Comparison of ENCODE assay signal across 2 cellular contexts in the genomic region with DNA sequence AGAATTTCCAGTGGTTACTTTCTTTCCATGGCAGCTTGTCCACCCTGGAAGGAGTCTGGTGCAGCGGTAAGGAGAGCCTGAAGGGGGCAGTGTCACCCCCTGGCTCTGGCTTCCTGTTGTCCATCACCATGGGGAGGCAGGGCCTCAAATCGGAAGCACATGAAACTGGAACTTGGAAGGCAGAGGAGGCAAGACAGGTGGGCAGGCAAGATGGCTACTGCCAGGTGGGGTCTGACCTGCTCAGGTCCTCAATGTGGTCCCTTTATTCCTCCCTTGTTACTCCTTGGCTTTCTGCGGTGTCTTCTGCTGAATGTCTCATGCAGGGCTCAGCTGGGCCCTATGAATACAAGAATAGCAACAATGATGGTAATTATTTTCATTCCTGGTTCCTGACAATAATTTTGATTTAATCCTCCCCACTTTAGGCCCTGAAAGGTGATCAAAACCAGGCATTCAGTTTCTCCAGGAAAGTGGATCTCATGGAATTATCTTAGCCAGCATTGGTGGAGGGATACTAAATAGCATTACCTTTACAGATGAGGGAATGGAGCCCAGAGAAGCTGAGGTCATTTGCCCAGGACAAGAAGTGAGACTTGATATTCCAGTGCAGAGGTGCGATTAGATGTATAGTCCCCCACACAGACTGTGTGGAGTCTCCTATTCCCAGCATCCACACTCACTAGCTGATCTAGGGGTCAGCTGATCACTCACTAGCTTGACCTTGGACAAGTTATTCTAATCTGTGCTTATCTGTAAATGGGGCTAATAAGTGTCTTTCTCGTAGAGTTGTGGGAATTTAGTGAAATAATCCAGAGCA.
TF ChIP-seq lines count a peak whose summit lies in the region.

No MANE protein-coding gene starts in this region.

TF ChIP-seq in K562, 482 proteins besides CTCF, POLR2A, EP300 and RAD21 (continues in another document):
- TF ChIP-seq L3MBTL2 (IDR thresholded peaks at IDR 0.05) = peak; percentile 62
- no peak for TF ChIP-seq ZKSCAN8 (CRISPR knock-in tag; IDR thresholded peaks at IDR 0.05)
- TF ChIP-seq RFX1 (IDR thresholded peaks at IDR 0.05) = peak; percentile 42
- peak; percentile 44; the same call in 1 of the 2 replicates for TF ChIP-seq SPI1 (IDR thresholded peaks at IDR 0.05; ENCODE audit: borderline replicate concordance, low read depth, low read length)
- no peak for TF ChIP-seq ZNF717 (CRISPR knock-in tag; IDR thresholded peaks at IDR 0.05)
- 0 out of 2 replicates have a peak, but pooled peaks have one; percentile 12 for TF ChIP-seq ZKSCAN1 (IDR thresholded peaks at IDR 0.05; ENCODE audit: low read depth, low read length)
- no peak for TF ChIP-seq ZBTB34 (CRISPR knock-in tag; IDR thresholded peaks at IDR 0.05)
- TF ChIP-seq RB1 (IDR thresholded peaks at IDR 0.05; ENCODE audit: low read depth) = peak; percentile 32; the same call in 1 of the 2 replicates
- TF ChIP-seq CREB1 (IDR thresholded peaks at IDR 0.05) = no peak
- no peak for TF ChIP-seq CREB1 (CRISPR knock-in tag; IDR thresholded peaks at IDR 0.05)
- TF ChIP-seq ZNF41 (CRISPR knock-in tag; conservative IDR thresholded peaks at IDR 0.05) = no peak
- TF ChIP-seq BCL6 (CRISPR knock-in tag; IDR thresholded peaks at IDR 0.05) = no peak
- no peak for TF ChIP-seq PHF8 (IDR thresholded peaks at IDR 0.05; ENCODE audit: borderline replicate concordance, low read length)
- no peak for TF ChIP-seq TCF7L2 (IDR thresholded peaks at IDR 0.05; ENCODE audit: low read depth, low read length)

TF ChIP-seq in neural cell, 6 proteins besides CTCF, POLR2A, EP300 and RAD21:
- TF ChIP-seq EZH2 (IDR thresholded peaks at IDR 0.05; ENCODE audit: borderline replicate concordance, insufficient read depth, low read length, poor library complexity, severe bottlenecking) = no peak
- TF ChIP-seq, protein P1, sequence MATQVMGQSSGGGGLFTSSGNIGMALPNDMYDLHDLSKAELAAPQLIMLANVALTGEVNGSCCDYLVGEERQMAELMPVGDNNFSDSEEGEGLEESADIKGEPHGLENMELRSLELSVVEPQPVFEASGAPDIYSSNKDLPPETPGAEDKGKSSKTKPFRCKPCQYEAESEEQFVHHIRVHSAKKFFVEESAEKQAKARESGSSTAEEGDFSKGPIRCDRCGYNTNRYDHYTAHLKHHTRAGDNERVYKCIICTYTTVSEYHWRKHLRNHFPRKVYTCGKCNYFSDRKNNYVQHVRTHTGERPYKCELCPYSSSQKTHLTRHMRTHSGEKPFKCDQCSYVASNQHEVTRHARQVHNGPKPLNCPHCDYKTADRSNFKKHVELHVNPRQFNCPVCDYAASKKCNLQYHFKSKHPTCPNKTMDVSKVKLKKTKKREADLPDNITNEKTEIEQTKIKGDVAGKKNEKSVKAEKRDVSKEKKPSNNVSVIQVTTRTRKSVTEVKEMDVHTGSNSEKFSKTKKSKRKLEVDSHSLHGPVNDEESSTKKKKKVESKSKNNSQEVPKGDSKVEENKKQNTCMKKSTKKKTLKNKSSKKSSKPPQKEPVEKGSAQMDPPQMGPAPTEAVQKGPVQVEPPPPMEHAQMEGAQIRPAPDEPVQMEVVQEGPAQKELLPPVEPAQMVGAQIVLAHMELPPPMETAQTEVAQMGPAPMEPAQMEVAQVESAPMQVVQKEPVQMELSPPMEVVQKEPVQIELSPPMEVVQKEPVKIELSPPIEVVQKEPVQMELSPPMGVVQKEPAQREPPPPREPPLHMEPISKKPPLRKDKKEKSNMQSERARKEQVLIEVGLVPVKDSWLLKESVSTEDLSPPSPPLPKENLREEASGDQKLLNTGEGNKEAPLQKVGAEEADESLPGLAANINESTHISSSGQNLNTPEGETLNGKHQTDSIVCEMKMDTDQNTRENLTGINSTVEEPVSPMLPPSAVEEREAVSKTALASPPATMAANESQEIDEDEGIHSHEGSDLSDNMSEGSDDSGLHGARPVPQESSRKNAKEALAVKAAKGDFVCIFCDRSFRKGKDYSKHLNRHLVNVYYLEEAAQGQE (IDR thresholded peaks at IDR 0.05; ENCODE audit: borderline replicate concordance) = no peak
- no peak for TF ChIP-seq POLR2AphosphoS5 (IDR thresholded peaks at IDR 0.05)
- TF ChIP-seq TAF1 (IDR thresholded peaks at IDR 0.05; ENCODE audit: low read depth) = no peak
- TF ChIP-seq SMC3 (conservative IDR thresholded peaks at IDR 0.05; ENCODE audit: poor library complexity) = no peak
- no peak for TF ChIP-seq MXI1 (conservative IDR thresholded peaks at IDR 0.05; ENCODE audit: poor library complexity, severe bottlenecking)
